Comparison of ENCODE assay signal across 26 cellular contexts in genomic region chr1:231508497-231508896, GRCh38. TPM values are rescaled to one million over a fixed set of nuclear protein-coding genes. Genes with fewer than 3 reads are reported as not detected.
DNase-seq lines count a peak whose midpoint lies in the region; ATAC-seq, FAIRE-seq and TF ChIP-seq lines count a peak whose summit lies in the region.
"Had no signal": no experiment of that assay in that cellular context is flagged by ENCODE, and none has a peak within 500 bp of the region (broad histone marks: within the 10 kb centered on the region; RNA-seq: fewer than 3 reads in every experiment).

No MANE protein-coding gene starts in this region.

- H2BK5ac ChIP-seq in H1 (ENCODE audit: low read depth, low read length) = no peak overlapping the region

- H4K20me1 ChIP-seq in H1 (replicated peaks in 1 of 2; ENCODE audit: control insufficient read depth in 1 of 2, insufficient read depth in 2 of 2, low read length in 2 of 2) = no peaks in the 10 kb centered on the region
- H4K20me1 ChIP-seq: BLaER1 had no signal

- no peak for TF ChIP-seq EP300 in H1 (IDR thresholded peaks at IDR 0.05; ENCODE audit: borderline replicate concordance in 1 of 2, low read depth in 2 of 2, low read length in 2 of 2)

- H3K79me2 ChIP-seq in H1 (ENCODE audit: control insufficient read depth in 1 of 2, insufficient read depth in 2 of 2, low read length in 2 of 2) = no peaks in the 10 kb centered on the region

- H3K27ac ChIP-seq in H1 (ENCODE audit: low read depth, low read length) = no peak overlapping the region
- H3K27ac ChIP-seq in Peyer's patch = no peak overlapping the region
- H3K27ac ChIP-seq: BLaER1, breast epithelium, upper lobe of left lung had no signal

- H3K27ac Mint-ChIP-seq in nephron progenitor cell = peak overlapping the region; percentile 83
- no peak overlapping the region for H3K27ac Mint-ChIP-seq in naive thymus-derived CD8-positive, alpha-beta T cell
- no peak overlapping the region for H3K27ac Mint-ChIP-seq in activated naive CD8-positive, alpha-beta T cell treated with anti-CD3 and anti-CD28 coated beads for 36 hours
- H3K27ac Mint-ChIP-seq: HFFc6; memory B cell; natural killer cell; stimulated activated naive CD8-positive, alpha-beta T cell treated with anti-CD3 and anti-CD28 coated beads, Interleukin-15, Interleukin-2, amounts not matched to agents 100 ng/mL and 50 ng/mL, for 24 hours had no signal

- H3K9me3 ChIP-seq in H1 (ENCODE audit: insufficient read depth in 2 of 2, low read depth in 1 of 2, low read length in 1 of 2) (no peaks in the 10 kb centered on the region), Peyer's patch (no peaks in the 10 kb centered on the region)
- H3K9me3 ChIP-seq: breast epithelium, Caco-2, MG63, upper lobe of left lung had no signal

- no peak overlapping the region for H3K56ac ChIP-seq in H1 (replicated peaks; ENCODE audit: insufficient read length, low read depth, low read length)

- no peaks in the 10 kb centered on the region for H3K4me1 ChIP-seq in H1 (replicated peaks in 1 of 4; ENCODE audit: control insufficient read depth in 3 of 4, insufficient read depth in 4 of 4, low read length in 3 of 4)
- no peaks in the 10 kb centered on the region for H3K4me1 ChIP-seq in Peyer's patch
- H3K4me1 ChIP-seq: BLaER1, breast epithelium, upper lobe of left lung had no signal

- H4K5ac ChIP-seq in H1 (ENCODE audit: insufficient read length, low read depth, low read length) = no peak overlapping the region

- H3K27me3 Mint-ChIP-seq in nephron progenitor cell (ENCODE audit: low read depth, poor library complexity) = no peaks in the 10 kb centered on the region
- H3K27me3 Mint-ChIP-seq in naive thymus-derived CD8-positive, alpha-beta T cell = peaks cover 12 to 29% (median 25%) of the 10 kb centered on the region in 5 donors
- H3K27me3 Mint-ChIP-seq in activated naive CD8-positive, alpha-beta T cell treated with anti-CD3 and anti-CD28 coated beads for 36 hours = peaks cover 33% of the 10 kb centered on the region

- ATAC-seq in naive thymus-derived CD8-positive, alpha-beta T cell = no peak
- no peak for ATAC-seq in HG03432 (IDR thresholded peaks at IDR 0.05; ENCODE audit: unreplicated experiment)
- ATAC-seq: natural killer cell had no signal

- H3K9me3 Mint-ChIP-seq in nephron progenitor cell = peaks cover 4% of the 10 kb centered on the region
- peaks cover 0 to 5% (median 0%) of the 10 kb centered on the region in 9 donors for H3K9me3 Mint-ChIP-seq in naive thymus-derived CD8-positive, alpha-beta T cell
- peaks cover 1% of the 10 kb centered on the region for H3K9me3 Mint-ChIP-seq in activated naive CD8-positive, alpha-beta T cell treated with anti-CD3 and anti-CD28 coated beads for 36 hours
- H3K9me3 Mint-ChIP-seq: HFFc6; natural killer cell; stimulated activated naive CD8-positive, alpha-beta T cell treated with anti-CD3 and anti-CD28 coated beads, Interleukin-15, Interleukin-2, amounts not matched to agents 100 ng/mL and 50 ng/mL, for 24 hours had no signal

- POLR2A ChIA-PET in H1 (lab: Charles Lee; ENCODE audit: partially characterized antibody) = no interaction called here
- POLR2A ChIA-PET in naive thymus-derived CD8-positive, alpha-beta T cell (lab: Charles Lee) = no interaction called here

- H3K18ac ChIP-seq in H1 (ENCODE audit: extremely low read depth, low read length) = no peak overlapping the region

- no peak overlapping the region for H2BK15ac ChIP-seq in H1 (ENCODE audit: low read length)

- TF ChIP-seq RAD21 in H1 (IDR thresholded peaks at IDR 0.05 in 1 of 2, conservative IDR thresholded peaks at IDR 0.05 in 1 of 2; ENCODE audit: low read depth in 2 of 2, low read length in 2 of 2) = no peak

- no peak for TF ChIP-seq CTCF in H1 (IDR thresholded peaks at IDR 0.05; ENCODE audit: control extremely low read depth in 1 of 3, insufficient read depth in 1 of 3, low read depth in 1 of 3, low read length in 3 of 3)
- no peak for TF ChIP-seq CTCF in nephron progenitor cell (IDR thresholded peaks at IDR 0.05)
- TF ChIP-seq CTCF in Peyer's patch (IDR thresholded peaks at IDR 0.05) = no peak

- H2AFZ ChIP-seq in H1 (ENCODE audit: low read length) = peak overlapping the region; percentile 99

- H3K4me1 Mint-ChIP-seq in nephron progenitor cell = peaks cover 22% of the 10 kb centered on the region
- H3K4me1 Mint-ChIP-seq in naive thymus-derived CD8-positive, alpha-beta T cell = no peaks in the 10 kb centered on the region
- peaks cover 6% of the 10 kb centered on the region for H3K4me1 Mint-ChIP-seq in activated naive CD8-positive, alpha-beta T cell treated with anti-CD3 and anti-CD28 coated beads for 36 hours
- H3K4me1 Mint-ChIP-seq: memory B cell, natural killer cell had no signal

- H2BK120ac ChIP-seq in H1 (replicated peaks; ENCODE audit: low read depth, low read length) = no peak overlapping the region

- no peaks in the 10 kb centered on the region for H3K36me3 ChIP-seq in H1 (ENCODE audit: control insufficient read depth in 2 of 4, insufficient read depth in 4 of 4, low read length in 3 of 4)
- no peaks in the 10 kb centered on the region for H3K36me3 ChIP-seq in Peyer's patch
- H3K36me3 ChIP-seq: BLaER1, breast epithelium, MG63, upper lobe of left lung had no signal

- H3K27me3 ChIP-seq in H1 (replicated peaks in 1 of 4; ENCODE audit: control insufficient read depth in 3 of 4, extremely low read depth in 1 of 4, insufficient read depth in 3 of 4, low read length in 3 of 4) (peaks cover 0 to 1% (median 0%) of the 10 kb centered on the region in 4 experiments; a peak in 1 of 7 replicates), Peyer's patch (no peaks in the 10 kb centered on the region)
- H3K27me3 ChIP-seq: BLaER1, breast epithelium, upper lobe of left lung had no signal

- H3K9ac ChIP-seq in H1 (replicated peaks in 1 of 4; ENCODE audit: extremely low read depth in 1 of 4, low read depth in 3 of 4, low read length in 3 of 4) = no peak overlapping the region
- H3K9ac ChIP-seq: BLaER1 had no signal

- H3K23me2 ChIP-seq in H1 (ENCODE audit: low read depth, low read length) = no peaks in the 10 kb centered on the region

- no peaks in the 10 kb centered on the region for H3K79me1 ChIP-seq in H1 (ENCODE audit: low read depth, low read length)

- H2AK5ac ChIP-seq in H1 (ENCODE audit: low read depth, low read length) = no peak overlapping the region

- no peak overlapping the region for H3K4me3 Mint-ChIP-seq in nephron progenitor cell
- H3K4me3 Mint-ChIP-seq in naive thymus-derived CD8-positive, alpha-beta T cell = no peak overlapping the region
- no peak overlapping the region for H3K4me3 Mint-ChIP-seq in activated naive CD8-positive, alpha-beta T cell treated with anti-CD3 and anti-CD28 coated beads for 36 hours
- H3K4me3 Mint-ChIP-seq: HFFc6; memory B cell; natural killer cell; stimulated activated naive CD8-positive, alpha-beta T cell treated with anti-CD3 and anti-CD28 coated beads, Interleukin-15, Interleukin-2, amounts not matched to agents 100 ng/mL and 50 ng/mL, for 24 hours had no signal

- H3K4ac ChIP-seq in H1 (replicated peaks; ENCODE audit: insufficient read length, low read depth, low read length) = no peak overlapping the region

- no peak for TF ChIP-seq POLR2A in H1 (IDR thresholded peaks at IDR 0.05; ENCODE audit: control extremely low read depth in 1 of 2, low read depth in 2 of 2, low read length in 2 of 2)
- no peak for TF ChIP-seq POLR2A in Peyer's patch (IDR thresholded peaks at IDR 0.05)

- no peak overlapping the region for H4K91ac ChIP-seq in H1 (replicated peaks; ENCODE audit: insufficient read length, low read length)

- DNase-seq in DMS53 (lab: John Stamatoyannopoulos, UW) (peak; percentile 9), DMS53 treated with DMSO at 0.1 percent for 48 hours (lab: John Stamatoyannopoulos, UW; ENCODE audit: unreplicated experiment) (no peak), H1 (ENCODE audit: low read depth in 1 of 2, low spot score in 2 of 2) (no peak), nephron progenitor cell (no peak), Peyer's patch (no peak)
- no peak for DNase-seq in naive thymus-derived CD8-positive, alpha-beta T cell
- DNase-seq in activated naive CD8-positive, alpha-beta T cell treated with anti-CD3 and anti-CD28 coated beads for 36 hours = no peak
- DNase-seq: 8988T; activated CD4-positive, alpha-beta T cell treated with anti-CD3 and anti-CD28 coated beads, Interleukin-2, amount 50 U/mL, for 1 hour; activated CD8-positive, alpha-beta memory T cell treated with anti-CD3 and anti-CD28 coated beads, Interleukin-2, amount 50 U/mL, for 48 hours; Caco-2; cortex of kidney; HFFc6; MG63; natural killer cell; NCI-H2171 treated with DMSO at 0.1 percent for 48 hours; NCI-H748 treated with DMSO at 0.1 percent for 48 hours; posterior cingulate gyrus; SIG-M5; upper lobe of left lung had no signal

- WGBS in H1 (ENCODE audit: extremely low coverage in 1 of 2, insufficient coverage in 1 of 2, insufficient read length in 1 of 2, insufficient replicate concordance in 2 of 2, low coverage in 1 of 2, low lambda C conversion rate in 2 of 2, missing lambda C conversion rate in 1 of 2), 2 experiments = 88% methylated on average over 6 of the region's 6 CpGs; no CpG with 5 or more reads in 1 of the 2 experiments

- CTCF ChIA-PET in H1 (lab: Charles Lee; ENCODE audit: partially characterized antibody) = interaction anchor here (1.0 to 1.3 kb wide), 2 partner anchors 10 to 14 kb away, joined by 3 to 4 read pairs; no protein-coding TSS in a partner anchor

- H3K36me3 Mint-ChIP-seq in nephron progenitor cell (ENCODE audit: low read depth) = no peaks in the 10 kb centered on the region
- peaks cover 0 to 4% (median 0%) of the 10 kb centered on the region in 3 donors for H3K36me3 Mint-ChIP-seq in naive thymus-derived CD8-positive, alpha-beta T cell
- no peaks in the 10 kb centered on the region for H3K36me3 Mint-ChIP-seq in activated naive CD8-positive, alpha-beta T cell treated with anti-CD3 and anti-CD28 coated beads for 36 hours
- H3K36me3 Mint-ChIP-seq: natural killer cell had no signal

- H3K4me2 ChIP-seq in H1 (ENCODE audit: insufficient read depth in 1 of 2, low read depth in 2 of 2, low read length in 2 of 2) = no peak overlapping the region
- H3K4me2 ChIP-seq: BLaER1 had no signal

- no peak overlapping the region for H2BK20ac ChIP-seq in H1 (ENCODE audit: low read length)

- no peak overlapping the region for H2BK12ac ChIP-seq in H1 (ENCODE audit: low read depth, low read length)

- no peak overlapping the region for H4K8ac ChIP-seq in H1 (ENCODE audit: extremely low read depth, insufficient read depth, low read length)

- no peak overlapping the region for H3K4me3 ChIP-seq in H1 (ENCODE audit: extremely low read depth in 1 of 4, insufficient read depth in 2 of 4, low read depth in 3 of 4, low read length in 4 of 4)
- H3K4me3 ChIP-seq in Peyer's patch = no peak overlapping the region
- H3K4me3 ChIP-seq: BLaER1, breast epithelium, MG63, upper lobe of left lung had no signal

- H3K14ac ChIP-seq in H1 (ENCODE audit: insufficient read length) = no peak overlapping the region

- H3K23ac ChIP-seq in H1 (ENCODE audit: insufficient read length) = no peak overlapping the region

- no peak for FAIRE-seq in H1 (lab: Jason Lieb, UNC)
- FAIRE-seq: GM18507 had no signal

RNA-seq across cellular contexts. Expression of gene TSNAX, which starts 20.0 kb away (rescaled TPM):
- total RNA-seq in H1 (2021; fragmentation: NEBNext Ultra II Directional; extraction: Animal tissue kit (Norgen Biotek cat#: 25700)) = 34.0 and 37.0 TPM in 2 replicates
- 5.7 and 7.7 TPM in 2 replicates for polyA plus RNA-seq in H1 (2011; rRNA removed)
- 13.4 TPM for polyA plus RNA-seq in H1 (2011; cell fraction: cytosol; rRNA removed)
- 7.0 TPM for polyA plus RNA-seq in H1 (2011; cell fraction: nucleus; rRNA removed)
- polyA plus RNA-seq in H1 (2012, experiment 1 of 2) = 24.5 to 31.1 TPM (median 30.3 TPM) in 4 replicates
- polyA plus RNA-seq in H1 (2012, experiment 2 of 2) = 1.5 TPM
- 19.2 TPM for polyA plus RNA-seq in H1 (2013, experiment 1 of 2)
- 18.8 TPM for polyA plus RNA-seq in H1 (2013, experiment 2 of 2)
- 37.1 and 38.7 TPM in 2 replicates for polyA minus RNA-seq in H1 (2011; rRNA and poly(A)+ RNA removed)
- polyA minus RNA-seq in H1 (2011; cell fraction: cytosol; rRNA and poly(A)+ RNA removed) = 11.7 TPM
- polyA minus RNA-seq in H1 (2011; cell fraction: nucleus; rRNA and poly(A)+ RNA removed) = 21.2 TPM
- 10 to 100 TPM; 11.3 to 18.2 (median 14.9) TPM for total RNA-seq in Peyer's patch
- 10 to 100 TPM; 54.0 to 56.9 TPM for total RNA-seq in naive thymus-derived CD8-positive, alpha-beta T cell
- 10 to 100 TPM; 80.9 to 99.7 (median 99.6) TPM for polyA plus RNA-seq in naive thymus-derived CD8-positive, alpha-beta T cell
- 10 to 100 TPM; 48.5 to 48.8 TPM for total RNA-seq in activated naive CD8-positive, alpha-beta T cell treated with anti-CD3 and anti-CD28 coated beads for 36 hours
